Comparison of ENCODE assay signal across 9 cellular contexts in the genomic region with DNA sequence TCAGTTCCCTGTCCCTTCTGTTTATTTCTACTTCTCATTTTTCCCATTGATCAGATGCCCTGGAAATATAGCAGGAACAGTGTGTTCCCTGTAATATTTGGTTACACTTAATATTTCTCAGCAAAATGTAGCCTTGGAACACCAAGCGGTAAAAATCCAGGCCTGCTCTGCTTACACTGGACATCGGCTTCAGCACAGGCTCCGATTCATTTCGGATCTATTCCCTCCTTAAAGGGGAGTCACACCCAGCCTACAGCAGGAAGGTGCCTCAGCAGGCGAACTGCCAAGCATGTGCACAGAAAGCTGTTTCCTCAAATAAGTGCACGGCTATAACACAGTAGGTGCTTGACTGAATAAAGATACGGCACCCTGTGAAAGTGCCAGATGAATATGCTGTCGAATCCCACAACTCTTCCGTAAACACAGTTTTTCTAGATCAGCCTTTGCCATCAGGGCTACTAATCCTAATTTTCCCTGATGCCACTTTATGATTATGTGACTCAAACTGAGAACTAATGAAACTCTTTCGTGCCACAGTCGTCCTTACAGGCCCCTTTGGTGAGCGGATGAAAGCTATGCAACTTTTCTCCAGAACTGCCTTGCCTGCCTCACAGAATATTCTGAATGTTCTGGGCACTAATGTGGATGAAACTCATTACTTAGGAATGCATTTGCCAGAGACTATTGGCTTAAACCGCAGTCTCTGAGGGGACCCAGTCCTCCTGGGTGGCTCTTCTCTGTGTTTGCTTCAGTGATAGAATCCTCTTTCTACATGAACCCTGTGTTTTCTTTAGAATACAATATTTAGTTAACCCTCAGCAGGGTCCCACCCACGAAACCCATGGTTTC.
DNase-seq lines count a peak whose midpoint lies in the region; ATAC-seq, FAIRE-seq and TF ChIP-seq lines count a peak whose summit lies in the region.
"Had no signal": no experiment of that assay in that cellular context is flagged by ENCODE, and none has a peak within 500 bp of the region (broad histone marks: within the 10 kb centered on the region; RNA-seq: fewer than 3 reads in every experiment).

No MANE protein-coding gene starts in this region.

- intact Hi-C loops in psoas muscle (cut with DNase I) (no loop called here), uterus (cut with DNase I; ENCODE audit: low total_unique reads) (no loop called here), kidney (cut with DNase I) (no loop called here)

- no peak for TF ChIP-seq POLR2A in uterus (IDR thresholded peaks at IDR 0.05)

- ATAC-seq in RWPE2 (ENCODE audit: low read depth) (peak; percentile 60), psoas muscle (peak; percentile 30 to 67 (median 44))

- H3K27me3 ChIP-seq in RWPE2 (ENCODE audit: insufficient read depth, poor library complexity, severe bottlenecking): no peaks in the 10 kb centered on the region
- H3K27me3 ChIP-seq in psoas muscle (ENCODE audit: insufficient read depth in 3 of 3, low read length in 2 of 3): no peaks in the 10 kb centered on the region
- no peaks in the 10 kb centered on the region for H3K27me3 ChIP-seq in uterus

- no peak overlapping the region for H3K9ac ChIP-seq in kidney (ENCODE audit: low read length in 2 of 2)

- H3K36me3 ChIP-seq in RWPE2 (ENCODE audit: low read depth) (no peaks in the 10 kb centered on the region), psoas muscle (ENCODE audit: insufficient read depth in 1 of 2, low read depth in 1 of 2) (no peaks in the 10 kb centered on the region), uterus (no peaks in the 10 kb centered on the region), kidney (ENCODE audit: control insufficient read depth in 1 of 2, insufficient read depth in 2 of 2, low read length in 2 of 2) (no peaks in the 10 kb centered on the region)

- H3K4me3 ChIP-seq in RWPE2 (ENCODE audit: severe bottlenecking) (no peak overlapping the region), fibroblast of villous mesenchyme (ENCODE audit: low read depth, low read length) (no peak overlapping the region), psoas muscle (no peak overlapping the region), uterus (no peak overlapping the region), kidney (ENCODE audit: low read length in 2 of 2) (no peak overlapping the region)

- H3K9me3 ChIP-seq in RWPE2 (ENCODE audit: severe bottlenecking) (no peaks in the 10 kb centered on the region), psoas muscle (no peaks in the 10 kb centered on the region), uterus (no peaks in the 10 kb centered on the region), kidney (ENCODE audit: control insufficient read depth in 1 of 2, low read length in 2 of 2) (no peaks in the 10 kb centered on the region)

- DNase-seq in RWPE2 (ENCODE audit: low spot score) (no peak), fibroblast of villous mesenchyme (ENCODE audit: low read depth) (peak; percentile 70), psoas muscle (peak in 1 of 2 donors; percentile 63), DMS79 (lab: John Stamatoyannopoulos, UW) (no peak), uterus (no peak), kidney (no peak)
- no peak for DNase-seq in activated CD4-positive, alpha-beta T cell treated with anti-CD3 and anti-CD28 coated beads for 48 hours
- DNase-seq: activated CD8-positive, alpha-beta memory T cell treated with anti-CD3 and anti-CD28 coated beads for 24 hours had no signal

- no peak for FAIRE-seq in kidney (lab: Jason Lieb, UNC)

- 53 to 74% (median 56%) methylated on average over 14 of the region's 14 CpGs for WGBS in psoas muscle, 3 donors

- H3K4me1 ChIP-seq in RWPE2 (ENCODE audit: insufficient read depth, poor library complexity, severe bottlenecking): peaks cover 11% of the 10 kb centered on the region
- H3K4me1 ChIP-seq in psoas muscle: peaks cover 5% of the 10 kb centered on the region
- H3K4me1 ChIP-seq in uterus: peaks cover 0 to 4% of the 10 kb centered on the region in 2 donors
- no peaks in the 10 kb centered on the region for H3K4me1 ChIP-seq in kidney (ENCODE audit: control insufficient read depth in 1 of 2, insufficient read depth in 1 of 2, low read depth in 1 of 2, low read length in 2 of 2)

- peak overlapping the region; percentile 54 for H3K27ac ChIP-seq in C4-2B
- peak overlapping the region; percentile 5 for H3K27ac ChIP-seq in RWPE2 (ENCODE audit: poor library complexity, severe bottlenecking)
- peak overlapping the region; percentile 16 for H3K27ac ChIP-seq in psoas muscle
- peak overlapping the region in 1 of 2 donors; percentile 20 for H3K27ac ChIP-seq in uterus
- no peak overlapping the region for H3K27ac ChIP-seq in kidney (ENCODE audit: low read depth in 2 of 2, low read length in 2 of 2)

- TF ChIP-seq CTCF in C4-2B (conservative IDR thresholded peaks at IDR 0.05) (peak; percentile 12), RWPE2 (IDR thresholded peaks at IDR 0.05; ENCODE audit: poor library complexity, severe bottlenecking) (no peak), fibroblast of villous mesenchyme (IDR thresholded peaks at IDR 0.05; ENCODE audit: insufficient read depth, low read depth, low read length) (no peak), psoas muscle (IDR thresholded peaks at IDR 0.05) (no peak), uterus (IDR thresholded peaks at IDR 0.05) (no peak), kidney (IDR thresholded peaks at IDR 0.05; ENCODE audit: borderline replicate concordance, extremely low read depth, insufficient read depth) (no peak)

Comparison
In these comparisons a context has a peak if more than half of its experiments do, and no peak if none do; other contexts are left out.
1. H3K27ac ChIP-seq: peak in C4-2B (single experiment), RWPE2 (single experiment) and psoas muscle (single experiment); none in kidney (0 of 2).